23 cellular contexts compared by ENCODE assay signal in genomic region chr11:92711913-92712312, GRCh38.
DNase-seq lines count a peak whose midpoint lies in the region; ATAC-seq, FAIRE-seq and TF ChIP-seq lines count a peak whose summit lies in the region.
"Had no signal": no experiment of that assay in that cellular context is flagged by ENCODE, and none has a peak within 500 bp of the region (broad histone marks: within the 10 kb centered on the region; RNA-seq: fewer than 3 reads in every experiment).

No MANE protein-coding gene starts in this region.

- H3K27ac ChIP-seq in astrocyte (ENCODE audit: low read depth, low read length) (no peak overlapping the region), osteoblast (ENCODE audit: low read depth, low read length) (no peak overlapping the region)
- H3K27ac ChIP-seq: A549 had no signal

- H3K79me2 ChIP-seq in astrocyte (ENCODE audit: insufficient read depth, low read length) (no peaks in the 10 kb centered on the region), osteoblast (ENCODE audit: insufficient read depth, low read length) (no peaks in the 10 kb centered on the region)

- H3K27me3 Mint-ChIP-seq in astrocyte (ENCODE audit: low read depth, unreplicated experiment), result no peaks in the 10 kb centered on the region
- H3K27me3 Mint-ChIP-seq: CD4-positive, alpha-beta T cell had no signal

- intact Hi-C loops in posterior cingulate gyrus (cut with DNase I), result no loop called here

- H3K4me3 ChIP-seq in astrocyte (ENCODE audit: insufficient read depth, low read depth, low read length) (no peak overlapping the region), osteoblast (ENCODE audit: insufficient read depth, low read length) (no peak overlapping the region)
- H3K4me3 ChIP-seq: A549 had no signal

- no peaks in the 10 kb centered on the region for H3K9me3 Mint-ChIP-seq in astrocyte (ENCODE audit: unreplicated experiment)
- H3K9me3 Mint-ChIP-seq: CD4-positive, alpha-beta T cell had no signal

- H3K9ac ChIP-seq in astrocyte (ENCODE audit: low read length), result no peak overlapping the region

- ATAC-seq in HG03159 (IDR thresholded peaks at IDR 0.05; ENCODE audit: unreplicated experiment), result no peak
- ATAC-seq: A549 had no signal

- H3K4me1 ChIP-seq in astrocyte (ENCODE audit: insufficient read depth, low read length), result peaks cover 16% of the 10 kb centered on the region
- H3K4me1 ChIP-seq in osteoblast (ENCODE audit: insufficient read depth, low read length), result peaks cover 21% of the 10 kb centered on the region
- H3K4me1 ChIP-seq: A549, Caco-2 had no signal

- H3K36me3 Mint-ChIP-seq in astrocyte (ENCODE audit: low read depth, unreplicated experiment), result no peaks in the 10 kb centered on the region

- no peak overlapping the region for H3K27ac Mint-ChIP-seq in astrocyte (ENCODE audit: unreplicated experiment)
- H3K27ac Mint-ChIP-seq: CD4-positive, alpha-beta T cell had no signal

- peak; percentile 13 for FAIRE-seq in astrocyte (lab: Jason Lieb, UNC)
- FAIRE-seq: A549 had no signal

- no peaks in the 10 kb centered on the region for H4K20me1 ChIP-seq in astrocyte (ENCODE audit: insufficient read depth, low read length)
- no peaks in the 10 kb centered on the region for H4K20me1 ChIP-seq in osteoblast (ENCODE audit: insufficient read depth, low read length)

- H3K27me3 ChIP-seq in astrocyte (ENCODE audit: insufficient read depth, low read length) (no peaks in the 10 kb centered on the region), osteoblast (ENCODE audit: insufficient read depth, low read length) (no peaks in the 10 kb centered on the region)

- H3K4me3 Mint-ChIP-seq in astrocyte (ENCODE audit: unreplicated experiment), result no peak overlapping the region
- H3K4me3 Mint-ChIP-seq: CD4-positive, alpha-beta T cell had no signal

- H3K9me3 ChIP-seq in astrocyte (ENCODE audit: insufficient read depth, low read depth, low read length) (no peaks in the 10 kb centered on the region), osteoblast (ENCODE audit: low read depth, low read length) (no peaks in the 10 kb centered on the region)
- H3K9me3 ChIP-seq: A549, Caco-2 had no signal

- H2AFZ ChIP-seq in astrocyte (ENCODE audit: low read depth, low read length), result no peak overlapping the region
- H2AFZ ChIP-seq in osteoblast (ENCODE audit: low read length), result no peak overlapping the region

- peak; percentile 27 for DNase-seq in EH (ENCODE audit: low read depth)
- peak; percentile 26 for DNase-seq in M059J (ENCODE audit: low read depth)
- DNase-seq in astrocyte (ENCODE audit: low read depth), result no peak
- no peak for DNase-seq in osteoblast (ENCODE audit: insufficient read length, low spot score, missing footprints)
- no peak for DNase-seq in superior temporal gyrus (ENCODE audit: extremely low spot score)
- no peak for DNase-seq in posterior cingulate gyrus
- DNase-seq: Caco-2; CD4-positive, alpha-beta T cell; DMS 273 treated with DMSO at 0.1 percent for 48 hours; DND-41; GF-D8; H7; KBM-7; NCI-H1092; NCI-H1436 treated with DMSO at 0.1 percent for 48 hours; NCI-H1930; NCI-H2171; NCI-H345; NCI-H526; Right ventricle myocardium superior; SW 1271 had no signal

- H3K4me1 Mint-ChIP-seq in astrocyte (ENCODE audit: low read depth, unreplicated experiment), result peaks cover 25% of the 10 kb centered on the region

- no peak for TF ChIP-seq CTCF in astrocyte (IDR thresholded peaks at IDR 0.05; ENCODE audit: insufficient read depth, low read depth, low read length)
- TF ChIP-seq CTCF in osteoblast (IDR thresholded peaks at IDR 0.05; ENCODE audit: extremely low read depth, low read depth, low read length), result no peak

- H3K4me2 ChIP-seq in astrocyte (ENCODE audit: low read length) (peak overlapping the region; percentile 11), osteoblast (ENCODE audit: insufficient read depth, low read length) (peak overlapping the region; percentile 17)
- H3K4me2 ChIP-seq: A549 had no signal

- H3K36me3 ChIP-seq in astrocyte (ENCODE audit: insufficient read depth, low read length) (no peaks in the 10 kb centered on the region), osteoblast (ENCODE audit: insufficient read depth, low read length) (no peaks in the 10 kb centered on the region)

Comparison
In these comparisons a context has a peak if more than half of its experiments do, and no peak if none do; other contexts are left out.
1. DNase-seq: peak in EH (single experiment) and M059J (single experiment); none in astrocyte (single experiment), osteoblast (single experiment), superior temporal gyrus (single experiment) and posterior cingulate gyrus (0 of 10).